21 cellular contexts compared by ENCODE assay signal in genomic region chr2:233807215-233807865, GRCh38. TPM values are rescaled to one million over a fixed set of nuclear protein-coding genes. Genes with fewer than 3 reads are reported as not detected.
DNase-seq lines count a peak whose midpoint lies in the region; ATAC-seq, FAIRE-seq and TF ChIP-seq lines count a peak whose summit lies in the region.
"Had no signal": no experiment of that assay in that cellular context is flagged by ENCODE, and none has a peak within 500 bp of the region (broad histone marks: within the 10 kb centered on the region; RNA-seq: fewer than 3 reads in every experiment).

No MANE protein-coding gene starts in this region.

- H3K4me3 ChIP-seq in brain microvascular endothelial cell (ENCODE audit: low read depth, low read length): no peak overlapping the region
- H3K4me3 ChIP-seq: body of pancreas, left ventricle myocardium inferior had no signal

- no peak for ATAC-seq in natural killer cell
- ATAC-seq in HG02981 (IDR thresholded peaks at IDR 0.05; ENCODE audit: unreplicated experiment): no peak
- no peak for ATAC-seq in GM21737 (IDR thresholded peaks at IDR 0.05; ENCODE audit: unreplicated experiment)
- ATAC-seq: body of pancreas, SK-N-SH treated with all-trans-retinoic acid at 6 μM for 48 hours had no signal

- no peak overlapping the region for H3K27ac Mint-ChIP-seq in natural killer cell
- H3K27ac Mint-ChIP-seq: activated naive CD4-positive, alpha-beta T cell treated with anti-CD3 and anti-CD28 coated beads, Interleukin-2, amount 50 U/mL, for 24 hours had no signal

- H3K27me3 ChIP-seq in brain microvascular endothelial cell (replicated peaks): no peaks in the 10 kb centered on the region
- H3K27me3 ChIP-seq: body of pancreas had no signal

- H3K9me3 Mint-ChIP-seq in natural killer cell: no peaks in the 10 kb centered on the region
- H3K9me3 Mint-ChIP-seq: activated naive CD4-positive, alpha-beta T cell treated with anti-CD3 and anti-CD28 coated beads, Interleukin-2, amount 50 U/mL, for 24 hours had no signal

- FAIRE-seq in urothelium cell line (lab: Jason Lieb, UNC): no peak

- H3K36me3 ChIP-seq in brain microvascular endothelial cell (replicated peaks): no peaks in the 10 kb centered on the region
- H3K36me3 ChIP-seq: left ventricle myocardium inferior had no signal

- no peaks in the 10 kb centered on the region for H3K4me1 Mint-ChIP-seq in natural killer cell
- H3K4me1 Mint-ChIP-seq: activated naive CD4-positive, alpha-beta T cell treated with anti-CD3 and anti-CD28 coated beads, Interleukin-2, amount 50 U/mL, for 24 hours had no signal

- DNase-seq in GM13977 (ENCODE audit: low spot score) (no peak), brain microvascular endothelial cell (no peak), natural killer cell (peak; percentile 12), urothelium cell line (ENCODE audit: low spot score) (no peak), CD1c-positive myeloid dendritic cell (ENCODE audit: extremely low spot score) (no peak)
- DNase-seq: AML-193, hypothalamus, left ventricle myocardium inferior, NCI-H1417 treated with DMSO at 0.1 percent for 48 hours, NCI-H2227 treated with DMSO at 0.1 percent for 48 hours, OCI-M1 had no signal

- no peak overlapping the region for H3K4me3 Mint-ChIP-seq in natural killer cell
- H3K4me3 Mint-ChIP-seq: activated naive CD4-positive, alpha-beta T cell treated with anti-CD3 and anti-CD28 coated beads, Interleukin-2, amount 50 U/mL, for 24 hours had no signal

- intact Hi-C loops in natural killer cell (cut with micrococcal nuclease): no loop called here

- in situ Hi-C loops in GM13977 (cut with MboI; ENCODE audit: low pct_unique_long_range_greater_than_20kb, low sequenced_read_pairs, unreplicated experiment) (no loop called here), brain microvascular endothelial cell (cut with HindIII; ENCODE audit: low pct_ligation_motif_present, low sequenced_read_pairs) (no loop called here)

- no peaks in the 10 kb centered on the region for H3K36me3 Mint-ChIP-seq in natural killer cell
- H3K36me3 Mint-ChIP-seq: activated naive CD4-positive, alpha-beta T cell treated with anti-CD3 and anti-CD28 coated beads, Interleukin-2, amount 50 U/mL, for 24 hours had no signal

- H3K27ac ChIP-seq in 22Rv1 (no peak overlapping the region), brain microvascular endothelial cell (no peak overlapping the region)
- H3K27ac ChIP-seq: body of pancreas, KMS-11, left ventricle myocardium inferior had no signal

- H3K27me3 Mint-ChIP-seq in natural killer cell (ENCODE audit: low read depth in 2 of 2): peaks cover 18 to 40% of the 10 kb centered on the region in 2 donors

- peak; percentile 9; the same call in 1 of the 2 replicates for TF ChIP-seq CTCF in 22Rv1 (IDR thresholded peaks at IDR 0.05)
- peak; percentile 5 for TF ChIP-seq CTCF in GM13977 (IDR thresholded peaks at IDR 0.05; ENCODE audit: extremely low read depth, insufficient read depth, missing control alignments)
- TF ChIP-seq CTCF in brain microvascular endothelial cell (IDR thresholded peaks at IDR 0.05; ENCODE audit: low read depth, low read length, missing control alignments): peak; percentile 23
- no peak for TF ChIP-seq CTCF in natural killer cell (IDR thresholded peaks at IDR 0.05)

RNA-seq across cellular contexts. Expression of gene MROH2A, which starts 29.2 kb away (rescaled TPM):
- not detected for total RNA-seq in natural killer cell
- total RNA-seq: body of pancreas, fibroblast of lung, G401, left ventricle myocardium inferior, myocyte had no signal

RNA-seq across cellular contexts. Expression of gene HJURP, which starts 47.0 kb away (rescaled TPM):
- total RNA-seq in natural killer cell: 1 to 10 TPM in 2 of 3 donors, under 1 TPM in 1; 0.87 to 3.2 (median 1.5) TPM

RNA-seq across cellular contexts. Expression of gene UGT1A1, which starts 47.3 kb away (rescaled TPM):
- total RNA-seq in natural killer cell: not detected
- total RNA-seq: body of pancreas, fibroblast of lung, G401, left ventricle myocardium inferior, myocyte had no signal
